In the genomic region with DNA sequence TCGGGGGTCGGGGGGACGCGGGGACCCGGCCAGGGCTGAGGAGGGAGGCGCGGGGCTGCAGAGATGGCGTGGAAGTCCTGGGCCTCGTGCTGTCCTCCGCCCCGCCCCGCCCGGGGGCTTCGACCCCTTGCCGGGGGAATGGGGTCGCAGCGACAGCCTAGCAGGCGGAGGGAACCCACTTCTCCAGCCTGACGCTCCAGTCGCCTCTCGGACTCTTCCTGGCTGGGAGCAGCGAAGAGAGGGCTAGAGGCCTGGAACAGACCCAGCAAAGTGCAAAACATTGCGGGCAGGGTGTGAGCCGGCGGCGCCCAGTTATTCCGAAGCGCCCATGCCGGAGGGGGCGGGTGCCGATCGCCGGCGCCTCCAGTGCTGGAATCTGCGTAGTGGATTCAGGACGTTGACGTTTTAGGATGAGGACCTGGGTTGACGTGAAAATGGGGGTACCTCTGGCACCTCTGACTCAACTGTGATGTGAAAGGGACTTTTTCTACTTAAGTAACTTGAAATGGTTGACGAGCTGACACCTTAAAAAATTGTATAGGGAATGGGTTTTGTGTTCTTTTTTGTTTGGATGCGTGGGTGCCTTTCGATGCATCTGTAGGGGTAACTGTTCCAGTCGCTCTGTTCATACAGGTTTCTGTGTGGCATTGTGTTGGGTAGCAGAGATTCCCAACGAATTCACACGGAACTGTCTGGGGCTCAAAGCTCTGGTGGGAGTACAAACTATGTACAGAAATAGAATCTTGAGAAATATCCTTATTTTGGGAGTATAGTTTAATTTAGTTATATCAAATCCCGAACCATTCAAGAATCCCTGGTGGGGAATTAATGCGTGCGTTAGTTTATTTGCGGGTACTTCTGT, we compare ENCODE assay signal across 11 cellular contexts. TPM values are rescaled to one million over a fixed set of nuclear protein-coding genes. Genes with fewer than 3 reads are reported as not detected.
A peak's percentile ranks its signal among the peaks of the same experiment; 100 is the strongest.
DNase-seq lines count a peak whose midpoint lies in the region; ATAC-seq and TF ChIP-seq lines count a peak whose summit lies in the region.
"Had no signal": no experiment of that assay in that cellular context is flagged by ENCODE, and none has a peak within 500 bp of the region (broad histone marks: within the 10 kb centered on the region; RNA-seq: fewer than 3 reads in every experiment).

No MANE protein-coding gene starts in this region.

- H3K27me3 ChIP-seq in transverse colon: peaks cover 57% of the 10 kb centered on the region

- peaks cover 0 to 17% (median 14%) of the 10 kb centered on the region in 4 donors for H3K4me1 ChIP-seq in transverse colon

- POLR2A ChIA-PET in activated CD4-positive, alpha-beta T cell treated with anti-CD3 and anti-CD28 coated beads, Interleukin-2, amount 10 ng/mL, durations not matched to agents 7 days and 5 days (lab: Charles Lee): interaction anchor here (0.6 kb wide), 1 partner anchor 1424 kb away, joined by 3 read pairs; no protein-coding TSS in a partner anchor

- no peak for ATAC-seq in memory B cell (ENCODE audit: low read depth)
- no peak for ATAC-seq in GM21825 (IDR thresholded peaks at IDR 0.05; ENCODE audit: unreplicated experiment)
- ATAC-seq in GM21529 (IDR thresholded peaks at IDR 0.05; ENCODE audit: unreplicated experiment): no peak

- TF ChIP-seq EP300 in transverse colon (IDR thresholded peaks at IDR 0.05; ENCODE audit: low read depth): no peak

- peaks cover 55% of the 10 kb centered on the region for H3K27me3 Mint-ChIP-seq in activated CD4-positive, alpha-beta T cell treated with anti-CD3 and anti-CD28 coated beads, Interleukin-2, amount 10 ng/mL, durations not matched to agents 7 days and 5 days
- peaks cover 21% of the 10 kb centered on the region for H3K27me3 Mint-ChIP-seq in memory B cell

- no peaks in the 10 kb centered on the region for H3K9me3 ChIP-seq in transverse colon

- H3K4me3 ChIP-seq in astrocyte of the spinal cord (ENCODE audit: low read depth, low read length) (peak overlapping the region; percentile 21), transverse colon (peak overlapping the region in 3 of 4 donors; percentile 45 to 56 (median 49))

- H3K9me3 Mint-ChIP-seq in activated CD4-positive, alpha-beta T cell treated with anti-CD3 and anti-CD28 coated beads, Interleukin-2, amount 10 ng/mL, durations not matched to agents 7 days and 5 days: no peaks in the 10 kb centered on the region
- H3K9me3 Mint-ChIP-seq in memory B cell: no peaks in the 10 kb centered on the region

- WGBS in transverse colon (ENCODE audit: low coverage in 1 of 2), 2 donors: 19 to 71% methylated on average over 4 to 41 of the region's 48 CpGs

- no peak for DNase-seq in activated CD4-positive, alpha-beta T cell treated with anti-CD3 and anti-CD28 coated beads, Interleukin-2, amount 10 ng/mL, durations not matched to agents 7 days and 5 days
- no peak for DNase-seq in activated CD4-positive, alpha-beta T cell treated with anti-CD3 and anti-CD28 coated beads for 4 hours
- DNase-seq in astrocyte of the spinal cord (ENCODE audit: low read depth, low spot score) (no peak), memory B cell (ENCODE audit: low spot score in 2 of 2) (no peak), transverse colon (no peak)
- DNase-seq in stimulated activated CD4-positive, alpha-beta T cell treated with anti-CD3 and anti-CD28 coated beads, Interleukin-4, amount 100 ng/mL, for 24 hours: no peak
- DNase-seq: DND-41 had no signal

- CTCF ChIA-PET in activated CD4-positive, alpha-beta T cell treated with anti-CD3 and anti-CD28 coated beads, Interleukin-2, amount 10 ng/mL, durations not matched to agents 7 days and 5 days (lab: Charles Lee): no interaction called here

- in situ Hi-C loops in astrocyte of the spinal cord (cut with HindIII; ENCODE audit: low sequenced_read_pairs) (no loop called here), transverse colon (cut with MboI; ENCODE audit: low pct_ligation_motif_present in 1 of 4, low pct_unique_long_range_greater_than_20kb in 1 of 4, low sequenced_read_pairs in 3 of 4) (no loop called here)

- TF ChIP-seq POLR2A in transverse colon (IDR thresholded peaks at IDR 0.05): no peak

- intact Hi-C loops in transverse colon (cut with DNase I; ENCODE audit: low total_unique reads): no loop called here

- peak overlapping the region; percentile 36 for H3K4me3 Mint-ChIP-seq in activated CD4-positive, alpha-beta T cell treated with anti-CD3 and anti-CD28 coated beads, Interleukin-2, amount 10 ng/mL, durations not matched to agents 7 days and 5 days
- peak overlapping the region; percentile 69 for H3K4me3 Mint-ChIP-seq in memory B cell

- peak overlapping the region in 1 of 4 donors; percentile 48 for H3K27ac ChIP-seq in transverse colon

- no peaks in the 10 kb centered on the region for H3K36me3 ChIP-seq in transverse colon

- H3K27ac Mint-ChIP-seq in activated CD4-positive, alpha-beta T cell treated with anti-CD3 and anti-CD28 coated beads, Interleukin-2, amount 10 ng/mL, durations not matched to agents 7 days and 5 days: no peak overlapping the region
- no peak overlapping the region for H3K27ac Mint-ChIP-seq in memory B cell

- peaks cover 9% of the 10 kb centered on the region for H3K4me1 Mint-ChIP-seq in activated CD4-positive, alpha-beta T cell treated with anti-CD3 and anti-CD28 coated beads, Interleukin-2, amount 10 ng/mL, durations not matched to agents 7 days and 5 days
- peaks cover 3% of the 10 kb centered on the region for H3K4me1 Mint-ChIP-seq in memory B cell

- no peaks in the 10 kb centered on the region for H3K36me3 Mint-ChIP-seq in activated CD4-positive, alpha-beta T cell treated with anti-CD3 and anti-CD28 coated beads, Interleukin-2, amount 10 ng/mL, durations not matched to agents 7 days and 5 days (ENCODE audit: low read depth)
- no peaks in the 10 kb centered on the region for H3K36me3 Mint-ChIP-seq in memory B cell

- TF ChIP-seq CTCF in astrocyte of the spinal cord (IDR thresholded peaks at IDR 0.05; ENCODE audit: low read depth, low read length) (no peak), transverse colon (IDR thresholded peaks at IDR 0.05) (no peak)

RNA-seq across cellular contexts. Expression of gene SLC35F1, which starts 1.4 kb away (rescaled TPM):
- total RNA-seq in activated CD4-positive, alpha-beta T cell treated with anti-CD3 and anti-CD28 coated beads, Interleukin-2, amount 10 ng/mL, durations not matched to agents 7 days and 5 days: not detected
- total RNA-seq in transverse colon: 1 to 10 TPM in 1 of 4 donors, under 1 TPM in 3; 0.37 to 1.1 (median 0.71) TPM
- total RNA-seq: bronchial epithelial cell, HT-29 had no signal
